9 cellular contexts compared by ENCODE assay signal in the genomic region with DNA sequence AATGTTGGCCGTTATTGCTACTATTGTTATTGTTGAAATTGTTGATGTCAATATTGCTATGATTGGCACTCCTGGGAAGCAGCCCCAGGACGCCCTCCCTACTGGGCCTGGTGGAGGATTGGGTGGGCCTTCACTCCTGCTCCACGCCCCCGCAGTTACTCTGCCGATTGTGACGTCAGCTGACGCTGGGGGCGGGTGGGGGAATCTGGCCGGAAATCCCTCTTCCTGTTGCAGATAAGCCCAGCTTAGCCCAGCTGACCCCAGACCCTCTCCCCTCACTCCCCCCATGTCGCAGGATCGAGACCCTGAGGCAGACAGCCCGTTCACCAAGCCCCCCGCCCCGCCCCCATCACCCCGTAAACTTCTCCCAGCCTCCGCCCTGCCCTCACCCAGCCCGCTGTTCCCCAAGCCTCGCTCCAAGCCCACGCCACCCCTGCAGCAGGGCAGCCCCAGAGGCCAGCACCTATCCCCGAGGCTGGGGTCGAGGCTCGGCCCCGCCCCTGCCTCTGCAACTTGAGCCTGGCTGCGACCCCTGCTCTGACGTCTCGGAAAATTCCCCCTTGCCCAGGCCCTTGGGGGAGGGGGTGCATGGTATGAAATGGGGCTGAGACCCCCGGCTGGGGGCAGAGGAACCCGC. TPM values are rescaled to one million over a fixed set of nuclear protein-coding genes. Genes with fewer than 3 reads are reported as not detected.
A peak's percentile ranks its signal among the peaks of the same experiment; 100 is the strongest.
DNase-seq lines count a peak whose midpoint lies in the region; ATAC-seq, FAIRE-seq and TF ChIP-seq lines count a peak whose summit lies in the region.
"Had no signal": no experiment of that assay in that cellular context is flagged by ENCODE, and none has a peak within 500 bp of the region (broad histone marks: within the 10 kb centered on the region; RNA-seq: fewer than 3 reads in every experiment).

Gene ETV2 (plus strand): TSS at position 231 of the 637 bp plus-strand sequence. CDS start 716 bp downstream, outside the sequence.

- H3K4me1 ChIP-seq in endothelial cell of umbilical vein (ENCODE audit: control insufficient read depth, extremely low read depth, insufficient read depth, low read length), result peaks cover 18% of the 10 kb centered on the region

- H3K27ac Mint-ChIP-seq in WTC11, result peak within 1 kb of the TSS; percentile 79

- FAIRE-seq in endothelial cell of umbilical vein (lab: Jason Lieb, UNC), result no peak

- H3K4me3 Mint-ChIP-seq in WTC11, result peak within 1 kb of the TSS; percentile 84

- no peaks in the 10 kb centered on the region for H3K27me3 ChIP-seq in endothelial cell of umbilical vein (ENCODE audit: control insufficient read depth in 2 of 2, insufficient read depth in 2 of 2, low read length in 2 of 2)
- H3K27me3 ChIP-seq: adrenal gland had no signal

- TF ChIP-seq CTCF in WTC11 (IDR thresholded peaks at IDR 0.05), result no peak
- TF ChIP-seq CTCF in endothelial cell of umbilical vein (IDR thresholded peaks at IDR 0.05; ENCODE audit: extremely low read depth in 1 of 2, insufficient read depth in 1 of 2, low read depth in 1 of 2, low read length in 2 of 2), result no peak

- peaks cover 34% of the 10 kb centered on the region for H3K4me1 Mint-ChIP-seq in WTC11

- H3K36me3 Mint-ChIP-seq in WTC11, result peaks cover 9% of the 10 kb centered on the region

- H3K9me1 ChIP-seq in endothelial cell of umbilical vein (replicated peaks; ENCODE audit: control insufficient read depth, extremely low read depth, insufficient read depth, low read length), result no peaks in the 10 kb centered on the region

- CTCF ChIA-PET in WTC11 (lab: Charles Lee) (interaction anchor here (1.4 kb wide), 1 partner anchor 131 kb away, joined by 3 read pairs; no protein-coding TSS in a partner anchor), endothelial cell of umbilical vein (lab: Charles Lee) (no interaction called here)

- TF ChIP-seq POLR2A in endothelial cell of umbilical vein (IDR thresholded peaks at IDR 0.05; ENCODE audit: low read depth, low read length), result no peak

- intact Hi-C loops in endothelial cell of umbilical vein (cut with micrococcal nuclease), result no loop called here

- no peak within 1 kb of the TSS for H3K4me2 ChIP-seq in endothelial cell of umbilical vein (ENCODE audit: insufficient read depth, low read length)

- no TSS peak for BruUV-seq in endothelial cell of umbilical vein (replicated peaks; lab: Mats Ljungman, UMichigan)

- ATAC-seq in WTC11, result no peak
- no peak for ATAC-seq in GM21529 (IDR thresholded peaks at IDR 0.05; ENCODE audit: unreplicated experiment)

- no peak within 1 kb of the TSS for H3K4me3 ChIP-seq in endothelial cell of umbilical vein (replicated peaks in 1 of 3; ENCODE audit: insufficient read depth in 1 of 3, low read depth in 1 of 3, low read length in 3 of 3)

- H3K9me3 Mint-ChIP-seq in WTC11, result no peaks in the 10 kb centered on the region

- DNase-seq in HCEC 1CT (peak; percentile 28), WTC11 (ENCODE audit: low spot score) (peak; percentile 72), endothelial cell of umbilical vein (ENCODE audit: low read depth, low spot score) (peak; percentile 40), middle frontal gyrus (ENCODE audit: extremely low spot score, low spot score) (no peak), epidermal melanocyte (ENCODE audit: insufficient read length, low spot score) (no peak), SHP77 treated with DMSO at 0.1 percent for 48 hours (lab: John Stamatoyannopoulos, UW) (no peak)
- DNase-seq in stimulated activated CD8-positive, alpha-beta memory T cell treated with anti-CD3 and anti-CD28 coated beads, Interleukin-15, amount 100 ng/mL, for 1 hour (ENCODE audit: low read depth), result peak; percentile 38

- no peaks in the 10 kb centered on the region for H4K20me1 ChIP-seq in endothelial cell of umbilical vein (replicated peaks; ENCODE audit: control insufficient read depth, extremely low read depth, insufficient read depth, low read length)

- peak within 1 kb of the TSS; percentile 49 for H2AFZ ChIP-seq in endothelial cell of umbilical vein (ENCODE audit: low read depth, low read length)

- no peaks in the 10 kb centered on the region for H3K9me3 ChIP-seq in endothelial cell of umbilical vein (replicated peaks; ENCODE audit: control insufficient read depth, insufficient read depth, low read length)
- H3K9me3 ChIP-seq: adrenal gland had no signal

- H3K79me2 ChIP-seq in endothelial cell of umbilical vein (ENCODE audit: control insufficient read depth, insufficient read depth, low read length), result no peaks in the 10 kb centered on the region

- POLR2A ChIA-PET in WTC11 (lab: Charles Lee), result no interaction called here
- POLR2A ChIA-PET in endothelial cell of umbilical vein (lab: Charles Lee), result no interaction called here

- dilution Hi-C loops in endothelial cell of umbilical vein (cut with MboI; ENCODE audit: extremely low pct_ligation_motif_present, low sequenced_read_pairs), result no loop called here

- H3K27ac ChIP-seq in endothelial cell of umbilical vein (ENCODE audit: insufficient read depth, low read depth, low read length), result no peak within 1 kb of the TSS

- peaks cover 14% of the 10 kb centered on the region for H3K27me3 Mint-ChIP-seq in WTC11 (ENCODE audit: low read depth)

- no peak within 1 kb of the TSS for H3K9ac ChIP-seq in endothelial cell of umbilical vein (replicated peaks; ENCODE audit: extremely low read depth, insufficient read depth, low read length)

- H3K36me3 ChIP-seq in endothelial cell of umbilical vein (ENCODE audit: control insufficient read depth in 2 of 2, extremely low read depth in 1 of 2, insufficient read depth in 2 of 2, low read length in 2 of 2), result peaks cover 6 to 14% of the 10 kb centered on the region in 2 experiments

TF ChIP-seq in WTC11, 78 proteins besides CTCF, POLR2A, EP300 and RAD21 (continues in another document):
- TF ChIP-seq, protein P1, sequence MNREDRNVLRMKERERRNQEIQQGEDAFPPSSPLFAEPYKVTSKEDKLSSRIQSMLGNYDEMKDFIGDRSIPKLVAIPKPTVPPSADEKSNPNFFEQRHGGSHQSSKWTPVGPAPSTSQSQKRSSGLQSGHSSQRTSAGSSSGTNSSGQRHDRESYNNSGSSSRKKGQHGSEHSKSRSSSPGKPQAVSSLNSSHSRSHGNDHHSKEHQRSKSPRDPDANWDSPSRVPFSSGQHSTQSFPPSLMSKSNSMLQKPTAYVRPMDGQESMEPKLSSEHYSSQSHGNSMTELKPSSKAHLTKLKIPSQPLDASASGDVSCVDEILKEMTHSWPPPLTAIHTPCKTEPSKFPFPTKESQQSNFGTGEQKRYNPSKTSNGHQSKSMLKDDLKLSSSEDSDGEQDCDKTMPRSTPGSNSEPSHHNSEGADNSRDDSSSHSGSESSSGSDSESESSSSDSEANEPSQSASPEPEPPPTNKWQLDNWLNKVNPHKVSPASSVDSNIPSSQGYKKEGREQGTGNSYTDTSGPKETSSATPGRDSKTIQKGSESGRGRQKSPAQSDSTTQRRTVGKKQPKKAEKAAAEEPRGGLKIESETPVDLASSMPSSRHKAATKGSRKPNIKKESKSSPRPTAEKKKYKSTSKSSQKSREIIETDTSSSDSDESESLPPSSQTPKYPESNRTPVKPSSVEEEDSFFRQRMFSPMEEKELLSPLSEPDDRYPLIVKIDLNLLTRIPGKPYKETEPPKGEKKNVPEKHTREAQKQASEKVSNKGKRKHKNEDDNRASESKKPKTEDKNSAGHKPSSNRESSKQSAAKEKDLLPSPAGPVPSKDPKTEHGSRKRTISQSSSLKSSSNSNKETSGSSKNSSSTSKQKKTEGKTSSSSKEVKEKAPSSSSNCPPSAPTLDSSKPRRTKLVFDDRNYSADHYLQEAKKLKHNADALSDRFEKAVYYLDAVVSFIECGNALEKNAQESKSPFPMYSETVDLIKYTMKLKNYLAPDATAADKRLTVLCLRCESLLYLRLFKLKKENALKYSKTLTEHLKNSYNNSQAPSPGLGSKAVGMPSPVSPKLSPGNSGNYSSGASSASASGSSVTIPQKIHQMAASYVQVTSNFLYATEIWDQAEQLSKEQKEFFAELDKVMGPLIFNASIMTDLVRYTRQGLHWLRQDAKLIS (CRISPR knock-in tag; IDR thresholded peaks at IDR 0.05; ENCODE audit: borderline replicate concordance), result no peak
- peak; percentile 32 for TF ChIP-seq SP1 (CRISPR knock-in tag; conservative IDR thresholded peaks at IDR 0.05)

TF ChIP-seq in endothelial cell of umbilical vein, 7 proteins besides CTCF, POLR2A, EP300 and RAD21:
- no peak for TF ChIP-seq POLR2AphosphoS5 (IDR thresholded peaks at IDR 0.05; ENCODE audit: insufficient read depth, low read depth, low read length)
- no peak for TF ChIP-seq MYC (IDR thresholded peaks at IDR 0.05; ENCODE audit: low read depth, low read length)
- TF ChIP-seq GATA2 (IDR thresholded peaks at IDR 0.05; ENCODE audit: insufficient read depth, insufficient read length, low read depth, low read length), result no peak
- no peak for TF ChIP-seq EZH2 (IDR thresholded peaks at IDR 0.05; ENCODE audit: borderline replicate concordance, low read depth, low read length, severe bottlenecking)
- no peak for TF ChIP-seq JUN (IDR thresholded peaks at IDR 0.05; ENCODE audit: borderline replicate concordance, insufficient read depth, insufficient read length, low read depth)
- TF ChIP-seq FOS (IDR thresholded peaks at IDR 0.05; ENCODE audit: borderline replicate concordance, insufficient read depth, low read length), result no peak
- TF ChIP-seq, protein P2, sequence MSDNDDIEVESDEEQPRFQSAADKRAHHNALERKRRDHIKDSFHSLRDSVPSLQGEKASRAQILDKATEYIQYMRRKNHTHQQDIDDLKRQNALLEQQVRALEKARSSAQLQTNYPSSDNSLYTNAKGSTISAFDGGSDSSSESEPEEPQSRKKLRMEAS (IDR thresholded peaks at IDR 0.05; ENCODE audit: insufficient read depth, insufficient read length), result no peak

RNA-seq across cellular contexts. Expression of gene ETV2, which starts in this region (rescaled TPM):
- total RNA-seq in WTC11 (2021) (1.4 to 1.9 TPM (median 1.7 TPM) in 3 replicates), endothelial cell of umbilical vein (0.95 and 1.5 TPM in 2 replicates)
- 1.0 and 2.1 TPM in 2 replicates for polyA plus RNA-seq in endothelial cell of umbilical vein
- 0.36 and 0.82 TPM in 2 replicates for polyA plus RNA-seq in endothelial cell of umbilical vein (2011; cell fraction: cytosol; rRNA removed)
- polyA plus RNA-seq in endothelial cell of umbilical vein (2011; cell fraction: nucleus; rRNA removed), result 0.14 and 0.32 TPM in 2 replicates
- polyA plus RNA-seq in endothelial cell of umbilical vein (2012), result 0.40 and 0.61 TPM in 2 replicates
- polyA minus RNA-seq in endothelial cell of umbilical vein, result not detected in 2 replicates
- not detected for polyA minus RNA-seq in endothelial cell of umbilical vein (2011; cell fraction: cytosol; rRNA and poly(A)+ RNA removed)
- not detected in 2 replicates for polyA minus RNA-seq in endothelial cell of umbilical vein (2011; cell fraction: nucleus; rRNA and poly(A)+ RNA removed)

Comparison
In these comparisons a context has a peak if more than half of its experiments do, and no peak if none do; other contexts are left out.
1. DNase-seq: peak in HCEC 1CT (single experiment), WTC11 (single experiment), endothelial cell of umbilical vein (single experiment) and stimulated activated CD8-positive, alpha-beta memory T cell treated with anti-CD3 and anti-CD28 coated beads, Interleukin-15, amount 100 ng/mL, for 1 hour (single experiment); none in middle frontal gyrus (single experiment), epidermal melanocyte (single experiment) and SHP77 treated with DMSO at 0.1 percent for 48 hours (single experiment).